In the genomic region with DNA sequence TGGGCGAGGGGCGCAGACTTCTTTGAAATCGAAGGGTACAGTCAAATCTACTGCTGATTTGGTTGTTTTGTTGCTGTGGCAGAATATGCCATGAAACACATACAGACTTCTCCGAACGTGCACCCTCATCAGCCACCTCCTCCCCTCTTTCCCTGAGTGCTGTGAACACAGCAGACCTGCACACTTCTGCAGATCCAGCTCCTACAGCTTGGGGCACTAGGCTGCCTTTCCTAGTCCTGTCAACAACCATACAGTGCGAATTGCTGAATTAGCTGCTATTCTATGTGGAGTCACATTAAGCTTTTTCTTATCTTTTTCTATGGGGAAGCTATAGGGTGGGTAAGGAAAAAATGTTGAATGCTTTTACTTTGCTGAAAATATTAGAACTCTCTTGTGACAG, we compare ENCODE assay signal across 8 cellular contexts. TPM values are rescaled to one million over a fixed set of nuclear protein-coding genes. Genes with fewer than 3 reads are reported as not detected.
DNase-seq lines count a peak whose midpoint lies in the region; ATAC-seq and TF ChIP-seq lines count a peak whose summit lies in the region.

No MANE protein-coding gene starts in this region.

- H3K4me1 Mint-ChIP-seq in Calu3 (ENCODE audit: low read depth, unreplicated experiment), result peaks cover 15% of the 10 kb centered on the region

- no peak for TF ChIP-seq CTCF in Calu3 (IDR thresholded peaks at IDR 0.05; ENCODE audit: unreplicated experiment)
- TF ChIP-seq CTCF in LNCAP (IDR thresholded peaks at IDR 0.05), result peak; percentile 43
- TF ChIP-seq CTCF in choroid plexus epithelial cell (conservative IDR thresholded peaks at IDR 0.05; ENCODE audit: low read depth, low read length), result peak; percentile 77

- H3K27me3 Mint-ChIP-seq in Calu3 (ENCODE audit: unreplicated experiment), result no peaks in the 10 kb centered on the region

- CTCF ChIA-PET in Calu3 (lab: Charles Lee), result interaction anchor here (0.5 kb wide), 1 partner anchor 93 kb away, joined by 3 read pairs; no protein-coding TSS in a partner anchor

- H3K36me3 Mint-ChIP-seq in Calu3 (ENCODE audit: insufficient read depth, unreplicated experiment), result peaks cover 23% of the 10 kb centered on the region

- ATAC-seq in GM18868 (IDR thresholded peaks at IDR 0.05; ENCODE audit: unreplicated experiment), result no peak
- no peak for ATAC-seq in HG02973 (IDR thresholded peaks at IDR 0.05; ENCODE audit: unreplicated experiment)

- no peak overlapping the region for H3K27ac Mint-ChIP-seq in Calu3 (ENCODE audit: unreplicated experiment)

- no TSS peak for BruUV-seq in Calu3 (replicated peaks; lab: Mats Ljungman, UMichigan)

- DNase-seq in Calu3, result peak; percentile 19
- DNase-seq in choroid plexus epithelial cell (ENCODE audit: low read depth), result peak; percentile 69
- peak; percentile 8 for DNase-seq in myocyte (ENCODE audit: low read depth)
- DNase-seq in DMS79 (lab: John Stamatoyannopoulos, UW), result no peak
- DNase-seq in NCI-H146 (lab: John Stamatoyannopoulos, UW), result no peak

- intact Hi-C loops in Calu3 (cut with micrococcal nuclease; ENCODE audit: unreplicated experiment), result no loop called here

- H3K4me3 ChIP-seq in choroid plexus epithelial cell (ENCODE audit: low read depth, low read length), result no peak overlapping the region

- no peak overlapping the region for H3K4me3 Mint-ChIP-seq in Calu3 (ENCODE audit: low read depth, unreplicated experiment)

- no peaks in the 10 kb centered on the region for H3K9me3 Mint-ChIP-seq in Calu3 (ENCODE audit: low read depth, unreplicated experiment)

RNA-seq across cellular contexts. Expression of gene COL17A1, which starts 57.5 kb away (rescaled TPM):
- 0.73 and 1.0 TPM in 2 replicates for total RNA-seq in Calu3 (2022)
- total RNA-seq in myocyte, result 0.03 and 0.16 TPM in 2 replicates
- polyA plus RNA-seq in myocyte (2012), result not detected

Comparison
In these comparisons a context has a peak if more than half of its experiments do, and no peak if none do; other contexts are left out.
1. DNase-seq: peak in Calu3 (single experiment), choroid plexus epithelial cell (single experiment) and myocyte (single experiment); none in DMS79 (single experiment) and NCI-H146 (single experiment).